ENCODE assay signal across 35 cellular contexts in the genomic region with DNA sequence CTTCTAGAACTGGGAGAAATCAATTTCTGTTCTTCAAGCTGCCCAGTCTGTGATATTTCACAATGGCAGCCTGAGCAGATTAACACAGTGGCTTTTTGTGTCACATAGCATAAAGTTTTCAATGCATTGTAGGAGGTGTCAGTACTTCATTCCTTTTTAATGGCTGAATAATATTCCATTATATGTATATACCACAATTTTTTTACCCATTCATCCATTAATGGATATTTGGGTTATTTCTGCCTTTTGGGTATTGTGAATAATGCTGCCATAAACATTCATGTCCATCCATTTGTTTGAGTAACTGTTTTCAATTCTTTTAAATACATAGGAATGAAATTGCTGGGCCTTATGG.
"Had no signal": no experiment of that assay in that cellular context is flagged by ENCODE, and none has a peak within 500 bp of the region (broad histone marks: within the 10 kb centered on the region; RNA-seq: fewer than 3 reads in every experiment).

No MANE protein-coding gene starts in this region.

- H3K4me2 ChIP-seq: KMS-11 had no signal

- H3K9me3 ChIP-seq: MG63 had no signal

- DNase-seq: Karpas-422, Kasumi-1, MG63, MM.1S, MV-4-11, NCI-H1048, NCI-H1092, NCI-H1092 treated with DMSO at 0.1 percent for 48 hours, NCI-H1105, NCI-H1105 treated with DMSO at 0.1 percent for 48 hours, NCI-H1417, NCI-H1417 treated with DMSO at 0.1 percent for 48 hours, NCI-H1436, NCI-H1436 treated with DMSO at 0.1 percent for 48 hours, NCI-H146, NCI-H1694, NCI-H1694 treated with DMSO at 0.1 percent for 48 hours, NCI-H187, NCI-H187 treated with DMSO at 0.1 percent for 48 hours, NCI-H1930, NCI-H2029, NCI-H2029 treated with DMSO at 0.1 percent for 48 hours, NCI-H2081, NCI-H2081 treated with DMSO at 0.1 percent for 48 hours, NCI-H2107, NCI-H2171, NCI-H2171 treated with DMSO at 0.1 percent for 48 hours, NCI-H2227 treated with DMSO at 0.1 percent for 48 hours, NCI-H226, NCI-H345, NCI-H446, NCI-H446 treated with DMSO at 0.1 percent for 48 hours, NCI-H510A, NCI-H510A treated with DMSO at 0.1 percent for 48 hours had no signal

- H3K36me3 ChIP-seq: MG63 had no signal

- H3K4me3 ChIP-seq: MG63 had no signal

- H3K9ac ChIP-seq: KMS-11 had no signal

- H3K27ac ChIP-seq: KMS-11 had no signal

- H3K27me3 ChIP-seq: MG63 had no signal
